In genomic region chr16:65315004-65315398, GRCh38 we compare ENCODE assay signal across 22 cellular contexts.
DNase-seq lines count a peak whose midpoint lies in the region; FAIRE-seq and TF ChIP-seq lines count a peak whose summit lies in the region.
"Had no signal": no experiment of that assay in that cellular context is flagged by ENCODE, and none has a peak within 500 bp of the region (broad histone marks: within the 10 kb centered on the region; RNA-seq: fewer than 3 reads in every experiment).

No MANE protein-coding gene starts in this region.

- no peak for FAIRE-seq in GM12891 (lab: Jason Lieb, UNC)
- FAIRE-seq: bronchial epithelial cell, GM12878 had no signal

- no peak overlapping the region for H2AFZ ChIP-seq in smooth muscle cell (ENCODE audit: low read depth)

- WGBS in smooth muscle cell (ENCODE audit: low lambda C conversion rate) = 100% methylated on average over 3 of the region's 3 CpGs

- H3K4me2 ChIP-seq in smooth muscle cell = no peak overlapping the region

- peak; percentile 67 for DNase-seq in RPMI7951 (ENCODE audit: low read depth)
- DNase-seq in fibroblast of peridontal ligament (ENCODE audit: extremely low read depth) = peak; percentile 80
- peak; percentile 29 for DNase-seq in medulla oblongata (ENCODE audit: extremely low spot score)
- DNase-seq in smooth muscle cell (lab: John Stamatoyannopoulos, UW; ENCODE audit: unreplicated experiment) = no peak
- no peak for DNase-seq in T1000 (lab: John Stamatoyannopoulos, UW)
- DNase-seq in GM12891 (ENCODE audit: insufficient read length, low spot score) = no peak
- no peak for DNase-seq in stimulated activated CD4-positive, alpha-beta T cell treated with anti-CD3 and anti-CD28 coated beads, Interleukin-4, amount 100 ng/mL, for 24 hours
- no peak for DNase-seq in GF-D8 (lab: John Stamatoyannopoulos, UW)
- DNase-seq: activated CD4-positive, alpha-beta T cell treated with anti-CD3 and anti-CD28 coated beads, Interleukin-2, amount 50 U/mL, for 48 hours; activated T-cell treated with anti-CD3 and anti-CD28 coated beads, Interleukin-2, amount 50 U/mL, for 1 hour; DMS 273 treated with DMSO at 0.1 percent for 48 hours; GDM1; NCI-H1694; NCI-H748 treated with DMSO at 0.1 percent for 48 hours; SIG-M5; stimulated activated CD4-positive, alpha-beta T cell treated with anti-CD3 and anti-CD28 coated beads, Interleukin-2, amount 100 ng/mL, for 48 hours; T-cell had no signal

- H3K4me1 ChIP-seq in smooth muscle cell (ENCODE audit: low read depth) = peaks cover 21% of the 10 kb centered on the region

- H4K20me1 ChIP-seq in smooth muscle cell (ENCODE audit: low read depth) = peaks cover 43% of the 10 kb centered on the region

- peaks cover 45% of the 10 kb centered on the region for H3K79me2 ChIP-seq in smooth muscle cell (ENCODE audit: low read depth)

- peak overlapping the region; percentile 86 for H3K27ac ChIP-seq in smooth muscle cell (ENCODE audit: low read depth)
- H3K27ac ChIP-seq: HL-60, VCaP had no signal

- no peaks in the 10 kb centered on the region for H3K27me3 ChIP-seq in smooth muscle cell (ENCODE audit: low read depth)

- TF ChIP-seq CTCF in smooth muscle cell (IDR thresholded peaks at IDR 0.05; ENCODE audit: borderline replicate concordance, insufficient read depth, poor library complexity, severe bottlenecking) = no peak

- no peak overlapping the region for H3K4me3 ChIP-seq in smooth muscle cell
- H3K4me3 ChIP-seq: GM12878, skin epidermis had no signal

- H3K36me3 ChIP-seq in smooth muscle cell (ENCODE audit: low read depth) = no peaks in the 10 kb centered on the region

- no peak overlapping the region for H3K9ac ChIP-seq in smooth muscle cell (ENCODE audit: low read depth)

- H3K9me3 ChIP-seq in smooth muscle cell (replicated peaks; ENCODE audit: low read depth) = no peaks in the 10 kb centered on the region

- TF ChIP-seq POLR2A in GM12891 (IDR thresholded peaks at IDR 0.05; ENCODE audit: low read depth, low read length) = no peak

- H3F3A ChIP-seq in smooth muscle cell (ENCODE audit: low read depth) = peaks cover 30% of the 10 kb centered on the region

TF ChIP-seq in GM12891, 5 proteins besides CTCF, POLR2A, EP300 and RAD21:
- TF ChIP-seq SPI1 (IDR thresholded peaks at IDR 0.05; ENCODE audit: low read depth, low read length) (no peak), POLR2AphosphoS5 (IDR thresholded peaks at IDR 0.05; ENCODE audit: low read depth, low read length) (no peak), PAX5 (IDR thresholded peaks at IDR 0.05; ENCODE audit: insufficient read depth, low read length, severe bottlenecking) (no peak), TAF1 (IDR thresholded peaks at IDR 0.05; ENCODE audit: low read depth, low read length) (no peak), POU2F2 (IDR thresholded peaks at IDR 0.05; ENCODE audit: low read depth, low read length) (no peak)

Comparison
In these comparisons a context has a peak if more than half of its experiments do, and no peak if none do; other contexts are left out.
1. DNase-seq: peak in RPMI7951 (single experiment), fibroblast of peridontal ligament (single experiment) and medulla oblongata (single experiment); none in smooth muscle cell (single experiment), T1000 (single experiment), GM12891 (single experiment), stimulated activated CD4-positive, alpha-beta T cell treated with anti-CD3 and anti-CD28 coated beads, Interleukin-4, amount 100 ng/mL, for 24 hours (single experiment) and GF-D8 (single experiment).